1 cellular context compared by ENCODE assay signal in the genomic region with DNA sequence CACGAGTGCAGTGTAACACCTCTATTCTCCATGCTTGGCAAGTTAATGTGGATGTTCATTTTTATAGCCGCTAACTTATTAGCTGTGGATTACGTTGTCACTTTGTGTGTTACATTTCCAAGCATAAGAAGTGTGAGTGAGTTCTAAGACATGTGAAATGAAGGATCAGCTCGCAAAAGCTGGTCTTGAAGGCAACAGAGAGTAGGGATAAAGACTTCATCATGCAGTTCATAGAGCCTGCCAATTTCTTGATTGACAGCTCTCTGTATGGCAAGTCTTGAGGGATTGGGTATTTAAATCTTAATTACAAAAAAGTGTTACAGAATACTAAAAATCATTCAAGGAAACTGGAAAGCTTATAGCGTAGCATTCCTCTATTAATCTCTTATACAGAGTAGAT.
TF ChIP-seq lines count a peak whose summit lies in the region.

No MANE protein-coding gene starts in this region.

TF ChIP-seq in HepG2, 621 proteins besides CTCF, POLR2A, EP300 and RAD21 (continued from another document):
- TF ChIP-seq, protein P1, sequence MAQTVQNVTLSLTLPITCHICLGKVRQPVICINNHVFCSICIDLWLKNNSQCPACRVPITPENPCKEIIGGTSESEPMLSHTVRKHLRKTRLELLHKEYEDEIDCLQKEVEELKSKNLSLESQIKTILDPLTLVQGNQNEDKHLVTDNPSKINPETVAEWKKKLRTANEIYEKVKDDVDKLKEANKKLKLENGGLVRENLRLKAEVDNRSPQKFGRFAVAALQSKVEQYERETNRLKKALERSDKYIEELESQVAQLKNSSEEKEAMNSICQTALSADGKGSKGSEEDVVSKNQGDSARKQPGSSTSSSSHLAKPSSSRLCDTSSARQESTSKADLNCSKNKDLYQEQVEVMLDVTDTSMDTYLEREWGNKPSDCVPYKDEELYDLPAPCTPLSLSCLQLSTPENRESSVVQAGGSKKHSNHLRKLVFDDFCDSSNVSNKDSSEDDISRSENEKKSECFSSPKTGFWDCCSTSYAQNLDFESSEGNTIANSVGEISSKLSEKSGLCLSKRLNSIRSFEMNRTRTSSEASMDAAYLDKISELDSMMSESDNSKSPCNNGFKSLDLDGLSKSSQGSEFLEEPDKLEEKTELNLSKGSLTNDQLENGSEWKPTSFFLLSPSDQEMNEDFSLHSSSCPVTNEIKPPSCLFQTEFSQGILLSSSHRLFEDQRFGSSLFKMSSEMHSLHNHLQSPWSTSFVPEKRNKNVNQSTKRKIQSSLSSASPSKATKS (CRISPR knock-in tag; IDR thresholded peaks at IDR 0.05): no peak
- TF ChIP-seq RBAK (CRISPR knock-in tag; IDR thresholded peaks at IDR 0.05) (no peak), ZNF703 (CRISPR knock-in tag; IDR thresholded peaks at IDR 0.05; ENCODE audit: borderline replicate concordance) (no peak), AGO1 (IDR thresholded peaks at IDR 0.05; ENCODE audit: low read depth, low read length, poor library complexity, severe bottlenecking) (no peak)
